Comparison of ENCODE assay signal across 32 cellular contexts in the genomic region with DNA sequence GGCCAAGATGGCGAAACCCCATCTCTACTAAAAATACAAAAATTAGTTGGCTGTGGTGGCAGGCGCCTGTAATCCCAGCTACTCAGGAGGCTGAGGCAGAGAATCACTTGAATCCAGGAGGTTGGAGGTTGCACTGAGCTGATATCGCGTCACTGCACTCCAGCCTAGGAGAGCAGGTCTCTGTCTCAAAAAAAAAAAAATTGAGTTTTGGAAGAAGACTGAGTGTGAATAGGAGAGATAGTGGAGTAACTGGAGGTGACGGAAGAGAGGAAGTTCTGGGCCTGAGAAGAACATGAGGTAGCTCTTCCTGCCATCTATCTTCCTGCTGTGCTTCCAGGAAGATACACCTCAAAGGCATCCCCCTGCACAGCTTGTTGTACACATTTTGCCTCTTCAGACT. TPM values are rescaled to one million over a fixed set of nuclear protein-coding genes. Genes with fewer than 3 reads are reported as not detected.
"Had no signal": no experiment of that assay in that cellular context is flagged by ENCODE, and none has a peak within 500 bp of the region (broad histone marks: within the 10 kb centered on the region; RNA-seq: fewer than 3 reads in every experiment).

No MANE protein-coding gene starts in this region.

- H3K4me1 ChIP-seq: left ventricle myocardium inferior, right atrium auricular region, right lobe of liver, testis, thyroid gland, upper lobe of right lung had no signal

- H3K4me3 ChIP-seq: left ventricle myocardium inferior, lung, mucosa of descending colon, ovary, right atrium auricular region, right lobe of liver, smooth muscle cell, stomach, testis, thyroid gland, transverse colon, upper lobe of right lung had no signal

- ATAC-seq: mucosa of descending colon; naive thymus-derived CD4-positive, alpha-beta T cell; natural killer cell treated with Interleukin-12 subunit alpha and Interleukin-12 subunit beta and Interleukin-15 and Interleukin-18, amount 100 ng/mL, for 72 hours; right lobe of liver; stimulated activated naive B cell treated with anti-CD40 and anti-IgM and Interleukin-4, amounts not matched to agents 10 μg/mL and 1 μg/mL and 100 μg/mL, for 72 hours; stimulated activated naive CD8-positive, alpha-beta T cell treated with anti-CD3 and anti-CD28 coated beads, Interleukin-15, Interleukin-2, amounts not matched to agents 100 U/mL and 50 U/mL, for 24 hours; upper lobe of right lung had no signal

- H3K4me2 ChIP-seq: smooth muscle cell had no signal

- H3K36me3 ChIP-seq: left ventricle myocardium inferior, ovary, right atrium auricular region, right lobe of liver, stomach, thyroid gland, transverse colon, upper lobe of right lung had no signal

- DNase-seq: islet precursor cell; left ventricle myocardium inferior; mesendoderm; midbrain; mucosa of descending colon; naive thymus-derived CD4-positive, alpha-beta T cell; ovary; right lobe of liver; stimulated activated CD4-positive, alpha-beta T cell treated with anti-CD3 and anti-CD28 coated beads, Interleukin-1b, Interleukin-23, amount 100 ng/mL, for 48 hours; stimulated activated CD4-positive, alpha-beta T cell treated with anti-CD3 and anti-CD28 coated beads, Interleukin-2, amount 100 ng/mL, for 48 hours; stimulated activated CD4-positive, alpha-beta T cell treated with anti-CD3 and anti-CD28 coated beads, Interleukin-4, amount 100 ng/mL, for 4 hours; stimulated activated CD8-positive, alpha-beta memory T cell treated with anti-CD3 and anti-CD28 coated beads, Interleukin-4, amount 100 ng/mL, for 48 hours; stimulated activated naive B cell treated with anti-CD40 and anti-IgM and Interleukin-4, amounts not matched to agents 10 μg/mL and 1 μg/mL and 100 μg/mL, for 72 hours; stimulated activated naive CD8-positive, alpha-beta T cell treated with anti-CD3 and anti-CD28 coated beads, Interleukin-15, Interleukin-2, amounts not matched to agents 100 U/mL and 50 U/mL, for 24 hours; stomach; testis; thyroid gland; transverse colon; upper lobe of right lung had no signal

- H3K4me3 Mint-ChIP-seq: natural killer cell treated with Interleukin-12 subunit alpha and Interleukin-12 subunit beta and Interleukin-15 and Interleukin-18, amount 100 ng/mL, for 72 hours; stimulated activated naive B cell treated with anti-CD40 and anti-IgM and Interleukin-4, amounts not matched to agents 10 μg/mL and 1 μg/mL and 100 μg/mL, for 72 hours had no signal

- FAIRE-seq: urothelium cell line had no signal

- H3K9me3 ChIP-seq: left ventricle myocardium inferior, mucosa of descending colon, right atrium auricular region, right lobe of liver, stomach, testis, thyroid gland, transverse colon, upper lobe of right lung had no signal

- H3K36me3 Mint-ChIP-seq: natural killer cell treated with Interleukin-12 subunit alpha and Interleukin-12 subunit beta and Interleukin-15 and Interleukin-18, amount 100 ng/mL, for 72 hours; stimulated activated naive B cell treated with anti-CD40 and anti-IgM and Interleukin-4, amounts not matched to agents 10 μg/mL and 1 μg/mL and 100 μg/mL, for 72 hours had no signal

- H3K9me3 Mint-ChIP-seq: naive thymus-derived CD4-positive, alpha-beta T cell; natural killer cell treated with Interleukin-12 subunit alpha and Interleukin-12 subunit beta and Interleukin-15 and Interleukin-18, amount 100 ng/mL, for 72 hours; stimulated activated naive B cell treated with anti-CD40 and anti-IgM and Interleukin-4, amounts not matched to agents 10 μg/mL and 1 μg/mL and 100 μg/mL, for 72 hours had no signal

- H3K27ac ChIP-seq: left ventricle myocardium inferior, ovary, right atrium auricular region, right lobe of liver, stomach, testis, thyroid gland, transverse colon, upper lobe of right lung had no signal

- H3K27ac Mint-ChIP-seq: naive thymus-derived CD4-positive, alpha-beta T cell; progenitor cell of endocrine pancreas; stimulated activated naive B cell treated with anti-CD40 and anti-IgM and Interleukin-4, amounts not matched to agents 10 μg/mL and 1 μg/mL and 100 μg/mL, for 72 hours had no signal

- H3K27me3 ChIP-seq: ovary, right atrium auricular region, right lobe of liver, testis, thyroid gland had no signal

RNA-seq across cellular contexts. Expression of gene HOXB1, which starts 11.4 kb away (rescaled TPM):
- total RNA-seq: kidney epithelial cell; left ventricle myocardium inferior; lung; mucosa of descending colon; myocyte; naive thymus-derived CD4-positive, alpha-beta T cell; natural killer cell treated with Interleukin-12 subunit alpha and Interleukin-12 subunit beta and Interleukin-15 and Interleukin-18, amount 100 ng/mL, for 72 hours; omental fat pad; ovary; pulmonary artery endothelial cell; renal cortical epithelial cell; right atrium auricular region; right lobe of liver; skeletal muscle tissue; smooth muscle cell; stomach; thyroid gland; transverse colon; upper lobe of right lung had no signal
- polyA plus RNA-seq: lung; naive thymus-derived CD4-positive, alpha-beta T cell; neural cell; ovary; smooth muscle cell had no signal

RNA-seq across cellular contexts. Expression of gene HOXB2, which starts 25.5 kb away (rescaled TPM):
- polyA plus RNA-seq: neural cell had no signal

RNA-seq across cellular contexts. Expression of gene HOXB4, which starts 58.7 kb away (rescaled TPM):
- polyA plus RNA-seq: naive thymus-derived CD4-positive, alpha-beta T cell; neural cell had no signal
